1 cellular context compared by ENCODE assay signal in the genomic region with DNA sequence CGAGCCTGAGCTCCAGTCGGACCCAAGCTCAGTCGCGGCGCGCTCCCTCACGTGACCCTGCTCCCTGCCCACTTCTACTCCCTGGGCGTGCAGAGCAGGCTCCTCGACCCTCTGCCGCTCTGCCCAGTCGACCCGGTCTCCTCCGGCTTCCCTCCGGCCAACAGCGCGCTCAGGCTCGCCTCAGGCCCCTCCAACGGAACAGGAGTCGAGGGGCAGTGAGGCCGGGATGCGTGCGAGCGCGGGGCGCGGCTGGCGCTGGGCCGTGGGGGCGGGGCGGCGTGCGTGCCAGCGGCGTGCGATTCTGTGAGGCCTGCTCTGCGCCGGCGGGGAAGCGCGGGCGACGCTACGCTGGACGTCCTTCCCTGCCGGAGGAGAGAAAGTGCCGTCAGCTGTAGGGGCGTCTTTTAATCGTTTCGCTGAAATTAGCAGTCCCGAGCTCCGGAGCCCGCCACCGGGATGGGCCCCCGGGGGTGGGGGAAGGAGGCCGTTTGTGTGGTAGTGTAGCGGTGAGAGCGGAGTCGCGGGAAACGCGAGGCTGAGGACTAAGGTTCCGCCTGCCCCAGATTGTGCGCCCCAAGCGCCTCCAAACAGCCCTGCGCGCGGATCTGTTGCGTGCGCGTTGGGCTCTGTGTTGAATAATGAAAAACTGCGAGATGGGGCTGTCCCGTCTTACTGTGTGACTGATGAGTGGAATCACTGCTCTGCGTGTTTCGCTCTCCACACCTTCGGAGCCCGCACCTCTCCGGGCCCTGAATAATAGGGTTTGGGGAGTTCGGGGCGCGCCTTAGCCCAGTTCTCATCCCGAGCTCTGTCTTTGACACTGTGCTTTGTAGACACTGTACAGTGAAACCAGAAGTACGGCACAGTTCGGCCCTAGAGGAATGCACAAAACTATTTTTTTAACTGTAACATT.
TF ChIP-seq lines count a peak whose summit lies in the region.

A gene with protein sequence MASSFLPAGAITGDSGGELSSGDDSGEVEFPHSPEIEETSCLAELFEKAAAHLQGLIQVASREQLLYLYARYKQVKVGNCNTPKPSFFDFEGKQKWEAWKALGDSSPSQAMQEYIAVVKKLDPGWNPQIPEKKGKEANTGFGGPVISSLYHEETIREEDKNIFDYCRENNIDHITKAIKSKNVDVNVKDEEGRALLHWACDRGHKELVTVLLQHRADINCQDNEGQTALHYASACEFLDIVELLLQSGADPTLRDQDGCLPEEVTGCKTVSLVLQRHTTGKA (minus strand): TSS at position 217 of the 913 bp plus-strand sequence. CDS start 311 bp downstream, outside the sequence.

TF ChIP-seq in HepG2, 621 proteins besides CTCF, POLR2A, EP300 and RAD21 (continued from another document and continues in another):
- TF ChIP-seq ZHX2 (IDR thresholded peaks at IDR 0.05; ENCODE audit: low read depth): peak; percentile 32; the same call in 1 of the 2 replicates
- TF ChIP-seq ZHX2 (CRISPR knock-in tag; IDR thresholded peaks at IDR 0.05; ENCODE audit: borderline replicate concordance): peak; percentile 59
- peak; percentile 90 for TF ChIP-seq DMAP1 (CRISPR knock-in tag; IDR thresholded peaks at IDR 0.05)
- peak; percentile 100 for TF ChIP-seq ZFX (CRISPR knock-in tag; IDR thresholded peaks at IDR 0.05; ENCODE audit: low read depth)
- peak; percentile 44; the same call in 1 of the 2 replicates for TF ChIP-seq ZNF205 (CRISPR knock-in tag; IDR thresholded peaks at IDR 0.05)
- TF ChIP-seq NFIB (CRISPR knock-in tag; IDR thresholded peaks at IDR 0.05; ENCODE audit: borderline replicate concordance): no peak
- TF ChIP-seq MATR3 (CRISPR knock-in tag; IDR thresholded peaks at IDR 0.05): no peak
- TF ChIP-seq, protein P1, sequence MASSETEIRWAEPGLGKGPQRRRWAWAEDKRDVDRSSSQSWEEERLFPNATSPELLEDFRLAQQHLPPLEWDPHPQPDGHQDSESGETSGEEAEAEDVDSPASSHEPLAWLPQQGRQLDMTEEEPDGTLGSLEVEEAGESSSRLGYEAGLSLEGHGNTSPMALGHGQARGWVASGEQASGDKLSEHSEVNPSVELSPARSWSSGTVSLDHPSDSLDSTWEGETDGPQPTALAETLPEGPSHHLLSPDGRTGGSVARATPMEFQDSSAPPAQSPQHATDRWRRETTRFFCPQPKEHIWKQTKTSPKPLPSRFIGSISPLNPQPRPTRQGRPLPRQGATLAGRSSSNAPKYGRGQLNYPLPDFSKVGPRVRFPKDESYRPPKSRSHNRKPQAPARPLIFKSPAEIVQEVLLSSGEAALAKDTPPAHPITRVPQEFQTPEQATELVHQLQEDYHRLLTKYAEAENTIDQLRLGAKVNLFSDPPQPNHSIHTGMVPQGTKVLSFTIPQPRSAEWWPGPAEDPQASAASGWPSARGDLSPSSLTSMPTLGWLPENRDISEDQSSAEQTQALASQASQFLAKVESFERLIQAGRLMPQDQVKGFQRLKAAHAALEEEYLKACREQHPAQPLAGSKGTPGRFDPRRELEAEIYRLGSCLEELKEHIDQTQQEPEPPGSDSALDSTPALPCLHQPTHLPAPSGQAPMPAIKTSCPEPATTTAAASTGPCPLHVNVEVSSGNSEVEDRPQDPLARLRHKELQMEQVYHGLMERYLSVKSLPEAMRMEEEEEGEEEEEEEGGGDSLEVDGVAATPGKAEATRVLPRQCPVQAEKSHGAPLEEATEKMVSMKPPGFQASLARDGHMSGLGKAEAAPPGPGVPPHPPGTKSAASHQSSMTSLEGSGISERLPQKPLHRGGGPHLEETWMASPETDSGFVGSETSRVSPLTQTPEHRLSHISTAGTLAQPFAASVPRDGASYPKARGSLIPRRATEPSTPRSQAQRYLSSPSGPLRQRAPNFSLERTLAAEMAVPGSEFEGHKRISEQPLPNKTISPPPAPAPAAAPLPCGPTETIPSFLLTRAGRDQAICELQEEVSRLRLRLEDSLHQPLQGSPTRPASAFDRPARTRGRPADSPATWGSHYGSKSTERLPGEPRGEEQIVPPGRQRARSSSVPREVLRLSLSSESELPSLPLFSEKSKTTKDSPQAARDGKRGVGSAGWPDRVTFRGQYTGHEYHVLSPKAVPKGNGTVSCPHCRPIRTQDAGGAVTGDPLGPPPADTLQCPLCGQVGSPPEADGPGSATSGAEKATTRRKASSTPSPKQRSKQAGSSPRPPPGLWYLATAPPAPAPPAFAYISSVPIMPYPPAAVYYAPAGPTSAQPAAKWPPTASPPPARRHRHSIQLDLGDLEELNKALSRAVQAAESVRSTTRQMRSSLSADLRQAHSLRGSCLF (CRISPR knock-in tag; IDR thresholded peaks at IDR 0.05; ENCODE audit: borderline replicate concordance): no peak; the same call in 1 of the 2 replicates
- TF ChIP-seq YEATS4 (CRISPR knock-in tag; IDR thresholded peaks at IDR 0.05; ENCODE audit: borderline replicate concordance): peak; percentile 99
- 0 out of 2 replicates have a peak, but pooled peaks have one; percentile 30 for TF ChIP-seq CHD4 (IDR thresholded peaks at IDR 0.05; ENCODE audit: borderline replicate concordance, low read length)
- no peak for TF ChIP-seq ZNF282 (IDR thresholded peaks at IDR 0.05; ENCODE audit: partially characterized antibody)
- TF ChIP-seq BATF2 (CRISPR knock-in tag; IDR thresholded peaks at IDR 0.05): peak; percentile 97
- peak; percentile 88; the same call in 1 of the 2 replicates for TF ChIP-seq MTA1 (CRISPR knock-in tag; IDR thresholded peaks at IDR 0.05; ENCODE audit: borderline replicate concordance)
- TF ChIP-seq ZNF256 (CRISPR knock-in tag; conservative IDR thresholded peaks at IDR 0.05): peak; percentile 71; the same call in 1 of the 2 replicates
- TF ChIP-seq ZNF367 (CRISPR knock-in tag; IDR thresholded peaks at IDR 0.05; ENCODE audit: borderline replicate concordance): peak; percentile 87; the same call in 1 of the 2 replicates
- no peak for TF ChIP-seq NONO (IDR thresholded peaks at IDR 0.05)
- peak; percentile 98 for TF ChIP-seq NONO (CRISPR knock-in tag; conservative IDR thresholded peaks at IDR 0.05)
- TF ChIP-seq ZNF639 (CRISPR knock-in tag; conservative IDR thresholded peaks at IDR 0.05): peak; percentile 25; the same call in 1 of the 2 replicates
- TF ChIP-seq ELF4 (CRISPR knock-in tag; IDR thresholded peaks at IDR 0.05; ENCODE audit: borderline replicate concordance): 0 out of 2 replicates have a peak, but pooled peaks have one; percentile 26
- TF ChIP-seq SNAI1 (CRISPR knock-in tag; IDR thresholded peaks at IDR 0.05; ENCODE audit: borderline replicate concordance): 0 out of 2 replicates have a peak, but pooled peaks have one; percentile 24
- no peak; the same call in 1 of the 2 replicates for TF ChIP-seq PRDM10 (CRISPR knock-in tag; IDR thresholded peaks at IDR 0.05; ENCODE audit: low read depth)
- 0 out of 2 replicates have a peak, but pooled peaks have one; percentile 77 for TF ChIP-seq YEATS2 (CRISPR knock-in tag; IDR thresholded peaks at IDR 0.05; ENCODE audit: borderline replicate concordance)
- TF ChIP-seq ZNF484 (CRISPR knock-in tag; IDR thresholded peaks at IDR 0.05; ENCODE audit: borderline replicate concordance, low read depth): peak; percentile 28; the same call in 1 of the 2 replicates
- peak; percentile 61 for TF ChIP-seq GABPA (IDR thresholded peaks at IDR 0.05; ENCODE audit: low read depth, low read length)
- TF ChIP-seq GABPA (CRISPR knock-in tag; IDR thresholded peaks at IDR 0.05; ENCODE audit: low read depth): peak; percentile 80
- TF ChIP-seq SRSF9 (IDR thresholded peaks at IDR 0.05; ENCODE audit: borderline replicate concordance, insufficient read depth, low read depth, low read length, poor library complexity, severe bottlenecking): no peak
- peak; percentile 84 for TF ChIP-seq SAP130 (CRISPR knock-in tag; IDR thresholded peaks at IDR 0.05; ENCODE audit: low read depth)
- TF ChIP-seq TP53 (CRISPR knock-in tag; conservative IDR thresholded peaks at IDR 0.05): peak; percentile 53; the same call in 1 of the 2 replicates
- peak; percentile 37; the same call in 1 of the 2 replicates for TF ChIP-seq XBP1 (CRISPR knock-in tag; IDR thresholded peaks at IDR 0.05)
- no peak for TF ChIP-seq PRDM4 (CRISPR knock-in tag; IDR thresholded peaks at IDR 0.05; ENCODE audit: borderline replicate concordance)
- TF ChIP-seq SMYD3 (CRISPR knock-in tag; IDR thresholded peaks at IDR 0.05): peak; percentile 86; the same call in 1 of the 2 replicates
